15 cellular contexts compared by ENCODE assay signal in genomic region chr21:37412603-37413360, GRCh38. TPM values are rescaled to one million over a fixed set of nuclear protein-coding genes. Genes with fewer than 3 reads are reported as not detected.
DNase-seq lines count a peak whose midpoint lies in the region; ATAC-seq and TF ChIP-seq lines count a peak whose summit lies in the region.
"Had no signal": no experiment of that assay in that cellular context is flagged by ENCODE, and none has a peak within 500 bp of the region (broad histone marks: within the 10 kb centered on the region; RNA-seq: fewer than 3 reads in every experiment).

No MANE protein-coding gene starts in this region.

- no peak for ATAC-seq in stimulated activated naive CD8-positive, alpha-beta T cell treated with anti-CD3 and anti-CD28 coated beads, Interleukin-15, amount 100 ng/mL, for 72 hours
- ATAC-seq in GM18502 (IDR thresholded peaks at IDR 0.05; ENCODE audit: poor library complexity, unreplicated experiment) (no peak), GM18858 (IDR thresholded peaks at IDR 0.05; ENCODE audit: unreplicated experiment) (no peak)

- no peak for TF ChIP-seq CTCF in WI38 (IDR thresholded peaks at IDR 0.05; ENCODE audit: low read depth, low read length)

- H3K4me3 ChIP-seq in WI38 (ENCODE audit: low read depth, low read length), result peak overlapping the region; percentile 22
- H3K4me3 ChIP-seq: lung, stomach had no signal

- no peaks in the 10 kb centered on the region for H3K9me3 Mint-ChIP-seq in stimulated activated naive CD8-positive, alpha-beta T cell treated with anti-CD3 and anti-CD28 coated beads, Interleukin-15, Interleukin-2, amounts not matched to agents 100 ng/mL and 50 ng/mL, for 24 hours
- H3K9me3 Mint-ChIP-seq in stimulated activated naive CD8-positive, alpha-beta T cell treated with anti-CD3 and anti-CD28 coated beads, Interleukin-15, amount 100 ng/mL, for 72 hours, result no peaks in the 10 kb centered on the region
- H3K9me3 Mint-ChIP-seq: activated naive CD4-positive, alpha-beta T cell treated with anti-CD3 and anti-CD28 coated beads, Interleukin-2, amount 10 ng/mL, durations not matched to agents 7 days and 5 days had no signal

- peaks cover 9% of the 10 kb centered on the region for H3K36me3 Mint-ChIP-seq in stimulated activated naive CD8-positive, alpha-beta T cell treated with anti-CD3 and anti-CD28 coated beads, Interleukin-15, Interleukin-2, amounts not matched to agents 100 ng/mL and 50 ng/mL, for 24 hours (ENCODE audit: low read depth)

- H3K4me1 Mint-ChIP-seq in stimulated activated naive CD8-positive, alpha-beta T cell treated with anti-CD3 and anti-CD28 coated beads, Interleukin-15, Interleukin-2, amounts not matched to agents 100 ng/mL and 50 ng/mL, for 24 hours (ENCODE audit: low read depth), result peaks cover 89% of the 10 kb centered on the region
- H3K4me1 Mint-ChIP-seq in stimulated activated naive CD8-positive, alpha-beta T cell treated with anti-CD3 and anti-CD28 coated beads, Interleukin-15, amount 100 ng/mL, for 72 hours, result peaks cover 80% of the 10 kb centered on the region

- no peak overlapping the region for H3K4me3 Mint-ChIP-seq in stimulated activated naive CD8-positive, alpha-beta T cell treated with anti-CD3 and anti-CD28 coated beads, Interleukin-15, Interleukin-2, amounts not matched to agents 100 ng/mL and 50 ng/mL, for 24 hours
- H3K4me3 Mint-ChIP-seq in stimulated activated naive CD8-positive, alpha-beta T cell treated with anti-CD3 and anti-CD28 coated beads, Interleukin-15, amount 100 ng/mL, for 72 hours, result no peak overlapping the region
- H3K4me3 Mint-ChIP-seq: activated naive CD4-positive, alpha-beta T cell treated with anti-CD3 and anti-CD28 coated beads, Interleukin-2, amount 10 ng/mL, durations not matched to agents 7 days and 5 days had no signal

- H3K27ac Mint-ChIP-seq in stimulated activated naive CD8-positive, alpha-beta T cell treated with anti-CD3 and anti-CD28 coated beads, Interleukin-15, Interleukin-2, amounts not matched to agents 100 ng/mL and 50 ng/mL, for 24 hours, result peak overlapping the region; percentile 19
- H3K27ac Mint-ChIP-seq in stimulated activated naive CD8-positive, alpha-beta T cell treated with anti-CD3 and anti-CD28 coated beads, Interleukin-15, amount 100 ng/mL, for 72 hours, result no peak overlapping the region
- H3K27ac Mint-ChIP-seq: activated naive CD4-positive, alpha-beta T cell treated with anti-CD3 and anti-CD28 coated beads, Interleukin-2, amount 10 ng/mL, durations not matched to agents 7 days and 5 days had no signal

- no peaks in the 10 kb centered on the region for H3K27me3 Mint-ChIP-seq in stimulated activated naive CD8-positive, alpha-beta T cell treated with anti-CD3 and anti-CD28 coated beads, Interleukin-15, Interleukin-2, amounts not matched to agents 100 ng/mL and 50 ng/mL, for 24 hours
- no peaks in the 10 kb centered on the region for H3K27me3 Mint-ChIP-seq in stimulated activated naive CD8-positive, alpha-beta T cell treated with anti-CD3 and anti-CD28 coated beads, Interleukin-15, amount 100 ng/mL, for 72 hours
- H3K27me3 Mint-ChIP-seq: activated naive CD4-positive, alpha-beta T cell treated with anti-CD3 and anti-CD28 coated beads, Interleukin-2, amount 10 ng/mL, durations not matched to agents 7 days and 5 days had no signal

- DNase-seq in stimulated activated naive CD8-positive, alpha-beta T cell treated with anti-CD3 and anti-CD28 coated beads, Interleukin-15, amount 100 ng/mL, for 72 hours, result no peak
- DNase-seq in fibroblast of the conjunctiva (ENCODE audit: low read depth) (peak; percentile 49), GM19240 (ENCODE audit: insufficient read length, low spot score) (no peak), cerebellum (ENCODE audit: low spot score) (no peak)
- DNase-seq: activated naive CD4-positive, alpha-beta T cell treated with anti-CD3 and anti-CD28 coated beads, Interleukin-2, amount 10 ng/mL, durations not matched to agents 7 days and 5 days; COR-L47; foreskin melanocyte; NCI-H510A; stimulated activated CD4-positive, alpha-beta T cell treated with anti-CD3 and anti-CD28 coated beads, Interleukin-12 subunit alpha, Interleukin-12 subunit beta, amount 100 ng/mL, for 4 hours; stomach had no signal

RNA-seq across cellular contexts. Expression of gene DYRK1A, which starts 46.2 kb away (rescaled TPM):
- 138 TPM for total RNA-seq in cerebellum
